35 cellular contexts compared by ENCODE assay signal in the genomic region with DNA sequence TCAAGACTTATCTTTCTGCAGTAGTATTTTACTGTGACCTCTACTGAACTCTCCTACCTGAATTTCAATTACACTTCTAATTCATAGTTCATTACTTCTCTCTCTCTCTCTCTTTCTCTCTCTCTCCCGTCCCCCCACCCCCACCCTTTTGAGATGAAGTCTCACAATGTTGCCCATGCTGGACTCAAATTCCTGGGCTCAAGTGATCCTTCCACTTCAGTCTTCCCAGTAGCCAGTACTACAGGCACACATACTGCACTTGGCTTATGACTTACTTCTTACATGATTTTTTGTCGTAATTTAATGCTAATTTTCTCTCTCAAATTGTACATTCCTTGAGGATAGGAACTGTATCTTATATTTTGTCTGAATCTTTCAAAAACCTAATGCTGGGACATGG.
"Had no signal": no experiment of that assay in that cellular context is flagged by ENCODE, and none has a peak within 500 bp of the region (broad histone marks: within the 10 kb centered on the region; RNA-seq: fewer than 3 reads in every experiment).

No MANE protein-coding gene starts in this region.

- H3K9me3 ChIP-seq: MG63 had no signal

- H3K27me3 ChIP-seq: MG63 had no signal

- H3K4me3 ChIP-seq: MG63 had no signal

- H3K36me3 ChIP-seq: MG63 had no signal

- DNase-seq: Karpas-422, Kasumi-1, MG63, MM.1S, MV-4-11, NCI-H1048, NCI-H1092, NCI-H1092 treated with DMSO at 0.1 percent for 48 hours, NCI-H1105, NCI-H1105 treated with DMSO at 0.1 percent for 48 hours, NCI-H1417, NCI-H1417 treated with DMSO at 0.1 percent for 48 hours, NCI-H1436, NCI-H1436 treated with DMSO at 0.1 percent for 48 hours, NCI-H146, NCI-H1694, NCI-H1694 treated with DMSO at 0.1 percent for 48 hours, NCI-H187, NCI-H187 treated with DMSO at 0.1 percent for 48 hours, NCI-H1930, NCI-H2029, NCI-H2029 treated with DMSO at 0.1 percent for 48 hours, NCI-H2081, NCI-H2081 treated with DMSO at 0.1 percent for 48 hours, NCI-H2107, NCI-H2171, NCI-H2171 treated with DMSO at 0.1 percent for 48 hours, NCI-H2227 treated with DMSO at 0.1 percent for 48 hours, NCI-H226, NCI-H345, NCI-H446, NCI-H446 treated with DMSO at 0.1 percent for 48 hours, NCI-H510A, NCI-H510A treated with DMSO at 0.1 percent for 48 hours had no signal

- H3K27ac ChIP-seq: KMS-11 had no signal
